ENCODE assay signal across 2 cellular contexts in the genomic region with DNA sequence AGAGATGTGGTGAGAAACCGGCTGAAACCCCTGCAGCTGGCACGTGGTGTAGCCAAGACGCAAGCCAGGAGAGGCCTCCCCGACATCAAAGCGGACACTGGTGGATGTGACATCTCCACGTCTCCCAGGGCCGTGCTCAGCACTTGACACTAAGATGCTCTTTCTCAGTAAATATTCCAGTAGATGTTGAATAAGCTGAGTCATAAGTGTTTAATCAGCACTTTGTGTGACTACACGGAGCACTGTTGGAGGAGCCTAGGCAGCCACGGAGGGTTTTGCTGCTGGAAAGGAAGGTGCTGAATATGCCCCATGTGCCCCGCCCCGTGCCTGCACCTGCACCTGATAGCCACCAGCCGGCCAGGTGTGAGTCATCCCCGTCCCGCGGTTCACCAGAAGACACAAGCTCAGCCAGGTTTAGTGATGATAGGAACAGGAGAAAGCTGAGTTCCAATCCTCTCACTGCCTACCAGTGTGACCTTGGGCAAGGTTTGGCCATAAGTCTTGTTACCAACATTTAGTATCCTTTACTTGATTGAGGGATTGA.
TF ChIP-seq lines count a peak whose summit lies in the region.

No MANE protein-coding gene starts in this region.

TF ChIP-seq in HCT116, 20 proteins besides CTCF, POLR2A, EP300 and RAD21:
- peak; percentile 44 for TF ChIP-seq FOSL1 (IDR thresholded peaks at IDR 0.05; ENCODE audit: low read depth)
- TF ChIP-seq REST (IDR thresholded peaks at IDR 0.05; ENCODE audit: low read depth), result no peak
- peak; percentile 54 for TF ChIP-seq JUND (IDR thresholded peaks at IDR 0.05)

TF ChIP-seq in K562, 482 proteins besides CTCF, POLR2A, EP300 and RAD21:
- TF ChIP-seq ZBTB43 (CRISPR knock-in tag; IDR thresholded peaks at IDR 0.05) (no peak), ZNF316 (IDR thresholded peaks at IDR 0.05) (peak; percentile 87), C11orf30 (IDR thresholded peaks at IDR 0.05; ENCODE audit: low read depth) (peak; percentile 74), YBX1 (IDR thresholded peaks at IDR 0.05) (no peak), SRSF9 (IDR thresholded peaks at IDR 0.05; ENCODE audit: borderline replicate concordance, low read depth, low read length) (no peak), SIN3B (IDR thresholded peaks at IDR 0.05; ENCODE audit: low read depth) (no peak), JUNB (CRISPR knock-in tag; conservative IDR thresholded peaks at IDR 0.05) (no peak), MAFF (IDR thresholded peaks at IDR 0.05; ENCODE audit: low read length) (peak; percentile 25; the same call in 1 of the 2 replicates), BRCA1 (IDR thresholded peaks at IDR 0.05) (no peak), BRCA1 (CRISPR knock-in tag; IDR thresholded peaks at IDR 0.05) (no peak), PHB2 (IDR thresholded peaks at IDR 0.05; ENCODE audit: low read depth) (no peak), RBM34 (IDR thresholded peaks at IDR 0.05; ENCODE audit: borderline replicate concordance, insufficient read depth, low read length) (no peak), ZNF24 (IDR thresholded peaks at IDR 0.05) (no peak), CBFB (CRISPR knock-in tag; IDR thresholded peaks at IDR 0.05) (no peak), CBX2 (IDR thresholded peaks at IDR 0.05; ENCODE audit: insufficient read depth, low read length, poor library complexity, severe bottlenecking) (no peak), POLR2B (IDR thresholded peaks at IDR 0.05; ENCODE audit: low read depth, partially characterized antibody) (no peak), MAFG (tag; conservative IDR thresholded peaks at IDR 0.05) (peak; percentile 74), ZNF398 (CRISPR knock-in tag; IDR thresholded peaks at IDR 0.05) (no peak)
TF ChIP-seq in K562: peak in this region for 4.
